ENCODE assay signal across 9 cellular contexts in genomic region chr10:70672993-70673928, GRCh38. TPM values are rescaled to one million over a fixed set of nuclear protein-coding genes. Genes with fewer than 3 reads are reported as not detected.
DNase-seq lines count a peak whose midpoint lies in the region; ATAC-seq, FAIRE-seq and TF ChIP-seq lines count a peak whose summit lies in the region.
"Had no signal": no experiment of that assay in that cellular context is flagged by ENCODE, and none has a peak within 500 bp of the region (broad histone marks: within the 10 kb centered on the region; RNA-seq: fewer than 3 reads in every experiment).

No MANE protein-coding gene starts in this region.

- peak overlapping the region; percentile 42 for H3K4me3 ChIP-seq in A673 (ENCODE audit: low read depth, low read length, poor library complexity, severe bottlenecking)
- no peak overlapping the region for H3K4me3 ChIP-seq in bronchial epithelial cell (ENCODE audit: low read depth, low read length)
- H3K4me3 ChIP-seq in mesenchymal stem cell (ENCODE audit: insufficient read depth in 1 of 2, low read depth in 1 of 2, low read length in 2 of 2) = peak overlapping the region; percentile 73 to 98

- no peak overlapping the region for H2BK15ac ChIP-seq in mesenchymal stem cell (ENCODE audit: low read depth, poor library complexity, severe bottlenecking)

- H3K14ac ChIP-seq in mesenchymal stem cell (ENCODE audit: low read length in 2 of 2) = no peak overlapping the region

- peak overlapping the region; percentile 89 for H3K4me2 ChIP-seq in mesenchymal stem cell (ENCODE audit: low read length, poor library complexity, severe bottlenecking)

- 54% methylated on average over 14 of the region's 15 CpGs for WGBS in mesenchymal stem cell

- intact Hi-C loops in A673 (cut with micrococcal nuclease; ENCODE audit: unreplicated experiment) = loop anchor here (10.0 kb wide), 1 partner anchor 118 kb away; no protein-coding TSS in a partner anchor
- intact Hi-C loops in posterior vena cava (cut with DNase I) = no loop called here

- H3K36me3 ChIP-seq in A673 (ENCODE audit: insufficient read depth, low read length, poor library complexity, severe bottlenecking) = no peaks in the 10 kb centered on the region
- H3K36me3 ChIP-seq in bronchial epithelial cell (ENCODE audit: control insufficient read depth, insufficient read depth, low read length) = no peaks in the 10 kb centered on the region
- H3K36me3 ChIP-seq in mesenchymal stem cell (ENCODE audit: control insufficient read depth in 1 of 2, insufficient read depth in 2 of 2, low read depth in 1 of 2, low read length in 2 of 2) = peaks cover 26 to 41% of the 10 kb centered on the region in 2 experiments

- no peak overlapping the region for H3K23ac ChIP-seq in mesenchymal stem cell (ENCODE audit: low read length in 2 of 2)

- H2AK5ac ChIP-seq in mesenchymal stem cell (ENCODE audit: low read length, severe bottlenecking) = no peak overlapping the region

- H3K4me1 ChIP-seq in A673 (ENCODE audit: insufficient read depth, low read length, poor library complexity, severe bottlenecking) = no peaks in the 10 kb centered on the region
- H3K4me1 ChIP-seq in mesenchymal stem cell (ENCODE audit: control insufficient read depth, insufficient read depth, low read depth, low read length) = peaks cover 46% of the 10 kb centered on the region

- H4K8ac ChIP-seq in mesenchymal stem cell (ENCODE audit: low read length) = no peak overlapping the region

- no peak overlapping the region for H2BK120ac ChIP-seq in mesenchymal stem cell (ENCODE audit: low read depth, low read length)

- peaks cover 10% of the 10 kb centered on the region for H3K27me3 ChIP-seq in A673 (replicated peaks; ENCODE audit: insufficient read depth, low read depth, low read length, poor library complexity)
- H3K27me3 ChIP-seq in bronchial epithelial cell (ENCODE audit: control insufficient read depth, insufficient read depth, low read length) = peaks cover 25% of the 10 kb centered on the region
- no peaks in the 10 kb centered on the region for H3K27me3 ChIP-seq in mesenchymal stem cell (ENCODE audit: control insufficient read depth in 1 of 2, insufficient read depth in 1 of 2, low read length in 2 of 2)

- CTCF ChIA-PET in A673 (lab: Charles Lee) = no interaction called here

- no peak overlapping the region for H3K4ac ChIP-seq in mesenchymal stem cell (ENCODE audit: low read depth in 1 of 2, low read length in 2 of 2)

- H3K79me1 ChIP-seq in mesenchymal stem cell (replicated peaks; ENCODE audit: low read length, poor library complexity, severe bottlenecking) = peaks cover 11% of the 10 kb centered on the region

- no peak for TF ChIP-seq CTCF in A673 (conservative IDR thresholded peaks at IDR 0.05; ENCODE audit: low read depth, low read length)
- TF ChIP-seq CTCF in bronchial epithelial cell (IDR thresholded peaks at IDR 0.05; ENCODE audit: insufficient read depth, low read length, severe bottlenecking) = no peak

- FAIRE-seq in HTR-8/SVneo (lab: Jason Lieb, UNC) (peak; percentile 90), bronchial epithelial cell (lab: Jason Lieb, UNC) (peak; percentile 84), GM12892 (lab: Jason Lieb, UNC) (no peak)
- FAIRE-seq: GM18507 had no signal

- peak overlapping the region; percentile 94 for H3K9ac ChIP-seq in mesenchymal stem cell (ENCODE audit: low read length)

- H3K18ac ChIP-seq in mesenchymal stem cell (ENCODE audit: low read depth in 1 of 2, low read length in 2 of 2) = peak overlapping the region in 1 of 2 experiments; percentile 18

- no TSS peak for BruUV-seq in A673 (replicated peaks; lab: Mats Ljungman, UMichigan)

- H3K27ac ChIP-seq in A673 (ENCODE audit: low read depth, low read length, poor library complexity, severe bottlenecking) = no peak overlapping the region
- peak overlapping the region; percentile 76 for H3K27ac ChIP-seq in mesenchymal stem cell (ENCODE audit: low read length, poor library complexity, severe bottlenecking)

- TF ChIP-seq POLR2A in GM12892 (IDR thresholded peaks at IDR 0.05; ENCODE audit: low read depth, low read length) = no peak

- peak overlapping the region; percentile 66 for H2BK5ac ChIP-seq in mesenchymal stem cell (ENCODE audit: low read depth, low read length, poor library complexity, severe bottlenecking)

- no peak overlapping the region for H2AFZ ChIP-seq in mesenchymal stem cell (ENCODE audit: low read depth, low read length)

- no peak for ATAC-seq in GM18861 (IDR thresholded peaks at IDR 0.05; ENCODE audit: unreplicated experiment)

- H2BK12ac ChIP-seq in mesenchymal stem cell (ENCODE audit: low read length in 2 of 2) = no peak overlapping the region

- POLR2A ChIA-PET in A673 (lab: Charles Lee; ENCODE audit: low non-redundant PET) = no interaction called here

- DNase-seq in A673 (ENCODE audit: low spot score) (no peak), HTR-8/SVneo (ENCODE audit: insufficient read length, low spot score) (peak; percentile 84), bronchial epithelial cell (ENCODE audit: low read depth) (peak; percentile 56), mesenchymal stem cell (peak; percentile 77), GM12892 (ENCODE audit: insufficient read length) (no peak), GM19240 (ENCODE audit: insufficient read length, low spot score) (no peak), posterior vena cava (ENCODE audit: low spot score) (no peak)

- H3K9me3 ChIP-seq in A673 (ENCODE audit: low read depth, low read length, poor library complexity, severe bottlenecking) (no peaks in the 10 kb centered on the region), mesenchymal stem cell (ENCODE audit: control insufficient read depth, low read length) (no peaks in the 10 kb centered on the region)

- H4K91ac ChIP-seq in mesenchymal stem cell (ENCODE audit: low read length) = no peak overlapping the region

RNA-seq across cellular contexts. Expression of gene ADAMTS14, which starts 1.0 kb away (rescaled TPM):
- 0.09 and 0.21 TPM in 2 replicates for total RNA-seq in A673 (2021)
- under 0.01 and 0.26 TPM in 2 replicates for total RNA-seq in bronchial epithelial cell
- polyA plus RNA-seq in mesenchymal stem cell (2013, experiment 1 of 2) = 1.3 TPM
- 1.3 TPM for polyA plus RNA-seq in mesenchymal stem cell (2013, experiment 2 of 2)
- 0.28 TPM for polyA plus RNA-seq in GM12892 (2012; ENCODE audit: missing spikeins)
- 1 to 10 TPM in 1 of 2 donors, under 1 TPM in 1; 0.19 to 1.0 TPM for total RNA-seq in posterior vena cava

Comparison
In these comparisons a context has a peak if more than half of its experiments do, and no peak if none do; other contexts are left out.
1. DNase-seq: peak in HTR-8/SVneo (single experiment), bronchial epithelial cell (single experiment) and mesenchymal stem cell (single experiment); none in A673 (single experiment), GM12892 (single experiment), GM19240 (single experiment) and posterior vena cava (single experiment).